Comparison of ENCODE assay signal across 13 cellular contexts in the genomic region with DNA sequence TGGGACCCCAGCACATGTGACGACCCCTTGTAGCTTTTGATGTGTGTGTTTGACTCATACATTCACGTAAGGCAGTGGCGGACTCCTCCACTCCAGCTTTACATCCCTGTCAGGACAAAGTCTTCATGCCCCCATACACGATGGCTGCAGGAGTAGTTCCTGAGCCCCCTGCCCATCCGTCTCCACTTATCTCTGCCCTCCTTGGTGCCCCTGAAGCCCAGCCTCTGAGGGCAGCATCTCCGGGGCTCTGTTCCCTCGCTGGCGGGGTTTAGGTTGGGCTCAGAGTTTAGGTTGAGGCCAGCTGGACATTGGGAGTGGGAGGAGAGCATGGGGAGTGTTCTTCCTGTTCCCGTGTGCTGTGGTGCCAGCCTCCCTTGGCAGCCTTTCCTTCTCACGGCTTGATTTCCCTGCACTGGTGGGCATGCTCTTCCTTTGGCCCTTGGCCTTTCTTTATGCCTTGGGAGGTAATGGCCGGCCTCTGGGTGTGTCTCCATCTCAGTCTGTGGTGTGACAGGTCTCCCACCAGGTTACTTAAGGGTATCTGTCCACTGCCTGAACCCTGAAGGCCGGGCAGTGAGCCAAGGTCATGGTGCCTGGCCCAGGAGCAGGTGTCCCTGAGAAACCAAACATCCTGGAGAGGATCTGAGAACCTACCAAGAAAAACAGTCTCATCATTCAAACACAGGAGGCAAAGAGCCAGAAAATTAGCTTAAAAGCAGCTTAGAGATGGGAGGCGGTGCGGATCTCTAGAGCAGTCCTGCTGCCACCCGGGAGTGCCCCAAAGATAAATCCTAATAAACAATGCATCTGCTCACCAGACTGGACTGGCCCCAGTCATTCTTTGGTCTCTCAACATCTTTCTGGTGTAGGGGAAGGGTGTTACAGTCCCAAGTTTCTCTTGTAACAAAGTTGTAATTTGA.
"Had no signal": no experiment of that assay in that cellular context is flagged by ENCODE, and none has a peak within 500 bp of the region (broad histone marks: within the 10 kb centered on the region; RNA-seq: fewer than 3 reads in every experiment).

No MANE protein-coding gene starts in this region.

- H3K27ac Mint-ChIP-seq: activated B cell treated with CpG ODN at 0.5 μM for 24 hours; dendritic cell treated with granulocyte-macrophage colony-stimulating factor and Interleukin-4, amounts not matched to agents 40 ng/mL and 50 ng/mL, for 4 days; effector memory CD8-positive, alpha-beta T cell; progenitor cell of endocrine pancreas; T-helper 17 cell had no signal

- H3K4me3 Mint-ChIP-seq: activated B cell treated with CpG ODN at 0.5 μM for 24 hours; dendritic cell treated with granulocyte-macrophage colony-stimulating factor and Interleukin-4, amounts not matched to agents 40 ng/mL and 50 ng/mL, for 4 days; effector memory CD8-positive, alpha-beta T cell; T-helper 17 cell had no signal

- DNase-seq: activated B cell treated with CpG ODN at 0.5 μM for 24 hours; activated CD4-positive, alpha-beta T cell treated with anti-CD3 and anti-CD28 coated beads, Interleukin-2, amount 50 U/mL, for 1 hour; activated naive CD4-positive, alpha-beta T cell treated with Interleukin-2 at 50 U/mL for 16 hours; activated T-cell treated with anti-CD3 and anti-CD28 coated beads, Interleukin-2, amount 50 U/mL, for 48 hours; caudate nucleus; effector memory CD8-positive, alpha-beta T cell; kidney glomerular epithelial cell; right cardiac atrium; stimulated activated CD4-positive, alpha-beta T cell treated with anti-CD3 and anti-CD28 coated beads, Interleukin-2, amount 100 ng/mL, for 24 hours; stimulated activated naive CD4-positive, alpha-beta T cell; T-helper 17 cell had no signal

- H3K9me3 Mint-ChIP-seq: activated B cell treated with CpG ODN at 0.5 μM for 24 hours; effector memory CD8-positive, alpha-beta T cell had no signal

- H3K27me3 Mint-ChIP-seq: progenitor cell of endocrine pancreas, T-helper 17 cell had no signal

- H3K4me1 Mint-ChIP-seq: activated B cell treated with CpG ODN at 0.5 μM for 24 hours had no signal

- ATAC-seq: effector memory CD8-positive, alpha-beta T cell; T-helper 17 cell had no signal
